In the genomic region with DNA sequence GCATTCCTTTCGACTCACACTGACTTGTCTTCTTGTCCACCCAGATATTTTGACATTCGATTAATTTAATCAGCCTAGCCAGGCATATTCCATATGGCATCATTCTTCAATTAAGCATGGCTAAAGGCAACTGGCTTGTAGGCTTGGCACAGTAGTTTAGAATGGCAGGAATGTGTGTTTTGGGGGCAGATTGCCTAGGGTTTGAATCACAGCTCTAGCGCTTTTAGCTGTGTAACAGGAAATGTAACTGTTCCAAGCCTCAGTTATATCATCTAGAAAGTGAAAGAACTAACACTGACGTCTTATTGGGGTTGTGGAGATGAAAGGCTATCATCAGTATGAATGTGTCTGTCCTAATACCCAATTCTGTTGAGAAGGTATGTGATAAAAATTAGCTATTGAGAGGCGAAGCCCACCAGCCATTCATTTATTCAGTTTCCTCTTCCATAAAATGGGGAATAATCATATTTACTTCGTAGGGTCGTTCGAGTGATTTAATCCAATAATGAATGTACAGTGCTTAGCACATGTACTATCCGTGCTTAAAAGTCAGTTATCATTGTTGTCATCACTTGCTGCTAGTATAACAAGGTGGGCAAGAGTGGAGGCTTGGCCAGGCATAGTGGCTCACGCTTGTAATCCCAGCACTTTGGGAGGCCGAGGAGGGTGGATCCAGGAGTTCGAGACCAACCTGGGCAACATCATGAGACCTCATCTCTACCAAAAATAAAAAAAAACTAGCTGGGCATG, we compare ENCODE assay signal across 13 cellular contexts. TPM values are rescaled to one million over a fixed set of nuclear protein-coding genes. Genes with fewer than 3 reads are reported as not detected.
A peak's percentile ranks its signal among the peaks of the same experiment; 100 is the strongest.
DNase-seq lines count a peak whose midpoint lies in the region; ATAC-seq, FAIRE-seq and TF ChIP-seq lines count a peak whose summit lies in the region.
"Had no signal": no experiment of that assay in that cellular context is flagged by ENCODE, and none has a peak within 500 bp of the region (broad histone marks: within the 10 kb centered on the region; RNA-seq: fewer than 3 reads in every experiment).

No MANE protein-coding gene starts in this region.

- H3K27me3 ChIP-seq in astrocyte (ENCODE audit: insufficient read depth, low read length) = peaks cover 16% of the 10 kb centered on the region
- H3K27me3 ChIP-seq in sigmoid colon = peaks cover 0 to 3% (median 0%) of the 10 kb centered on the region in 3 donors
- H3K27me3 ChIP-seq in tibial artery = peaks cover 0 to 28% of the 10 kb centered on the region in 2 donors

- H3K4me1 ChIP-seq in astrocyte (ENCODE audit: insufficient read depth, low read length) (peaks cover 7% of the 10 kb centered on the region), sigmoid colon (no peaks in the 10 kb centered on the region), tibial artery (peaks cover 0 to 7% (median 0%) of the 10 kb centered on the region in 4 donors)
- H3K4me1 ChIP-seq: tibial nerve had no signal

- peak overlapping the region; percentile 8 for H3K4me2 ChIP-seq in astrocyte (ENCODE audit: low read length)
- H3K4me2 ChIP-seq: KMS-11 had no signal

- intact Hi-C loops in sigmoid colon (cut with DNase I) = no loop called here
- intact Hi-C loops in tibial artery (cut with DNase I; ENCODE audit: low total_unique reads) = no loop called here

- H3K4me3 ChIP-seq in astrocyte (ENCODE audit: insufficient read depth, low read depth, low read length) = no peak overlapping the region
- no peak overlapping the region for H3K4me3 ChIP-seq in sigmoid colon
- H3K4me3 ChIP-seq in tibial artery = no peak overlapping the region
- H3K4me3 ChIP-seq: tibial nerve had no signal

- H3K36me3 Mint-ChIP-seq in activated CD8-positive, alpha-beta memory T cell treated with anti-CD3 and anti-CD28 coated beads, Interleukin-2, amount 10 ng/mL, durations not matched to agents 7 days and 5 days = peaks cover 6% of the 10 kb centered on the region
- H3K36me3 Mint-ChIP-seq in astrocyte (ENCODE audit: low read depth, unreplicated experiment) = no peaks in the 10 kb centered on the region

- H2AFZ ChIP-seq in astrocyte (ENCODE audit: low read depth, low read length) = no peak overlapping the region

- H3K4me1 Mint-ChIP-seq in activated CD8-positive, alpha-beta memory T cell treated with anti-CD3 and anti-CD28 coated beads, Interleukin-2, amount 10 ng/mL, durations not matched to agents 7 days and 5 days = peaks cover 21% of the 10 kb centered on the region
- H3K4me1 Mint-ChIP-seq in astrocyte (ENCODE audit: low read depth, unreplicated experiment) = no peaks in the 10 kb centered on the region

- TF ChIP-seq EP300 in sigmoid colon (IDR thresholded peaks at IDR 0.05) = no peak

- H3K27me3 Mint-ChIP-seq in activated CD8-positive, alpha-beta memory T cell treated with anti-CD3 and anti-CD28 coated beads, Interleukin-2, amount 10 ng/mL, durations not matched to agents 7 days and 5 days = peaks cover 32% of the 10 kb centered on the region
- peaks cover 9% of the 10 kb centered on the region for H3K27me3 Mint-ChIP-seq in astrocyte (ENCODE audit: low read depth, unreplicated experiment)

- CTCF ChIA-PET in activated CD8-positive, alpha-beta memory T cell treated with anti-CD3 and anti-CD28 coated beads, Interleukin-2, amount 10 ng/mL, durations not matched to agents 7 days and 5 days (lab: Charles Lee) = interaction anchor here (1.2 to 3.2 kb wide), 5 partner anchors 8 to 114 kb away, joined by 3 to 12 read pairs (median 7); no protein-coding TSS in a partner anchor

- no peak for FAIRE-seq in astrocyte (lab: Jason Lieb, UNC)

- peak; percentile 50 for DNase-seq in activated CD8-positive, alpha-beta memory T cell treated with anti-CD3 and anti-CD28 coated beads, Interleukin-2, amount 10 ng/mL, durations not matched to agents 7 days and 5 days
- no peak for DNase-seq in activated CD8-positive, alpha-beta memory T cell treated with anti-CD3 and anti-CD28 coated beads for 24 hours
- DNase-seq in LHCN-M2 (ENCODE audit: low read depth) = peak; percentile 27
- peak; percentile 89 for DNase-seq in astrocyte (ENCODE audit: low read depth)
- DNase-seq in sigmoid colon = peak; percentile 4
- no peak for DNase-seq in GM19240 (ENCODE audit: insufficient read length, low spot score)
- DNase-seq in mesenteric fat pad (ENCODE audit: low spot score) = no peak
- DNase-seq in tibial artery = no peak
- DNase-seq: activated T-cell treated with anti-CD3 and anti-CD28 coated beads, Interleukin-2, amount 50 U/mL, for 1 hour; effector CD8-positive, alpha-beta T cell; stimulated activated CD4-positive, alpha-beta T cell treated with anti-CD3 and anti-CD28 coated beads, Interleukin-4, amount 100 ng/mL, for 4 hours had no signal

- WGBS in sigmoid colon, 2 donors = 56 to 71% methylated on average over 12 of the region's 12 CpGs

- H3K79me2 ChIP-seq in astrocyte (ENCODE audit: insufficient read depth, low read length) = no peaks in the 10 kb centered on the region

- TF ChIP-seq CTCF in astrocyte (IDR thresholded peaks at IDR 0.05; ENCODE audit: insufficient read depth, low read depth, low read length) (no peak), sigmoid colon (IDR thresholded peaks at IDR 0.05) (no peak), tibial artery (IDR thresholded peaks at IDR 0.05) (no peak)

- H3K9me3 Mint-ChIP-seq in activated CD8-positive, alpha-beta memory T cell treated with anti-CD3 and anti-CD28 coated beads, Interleukin-2, amount 10 ng/mL, durations not matched to agents 7 days and 5 days (ENCODE audit: low read depth) = peaks cover 5% of the 10 kb centered on the region
- H3K9me3 Mint-ChIP-seq in astrocyte (ENCODE audit: unreplicated experiment) = peaks cover 12% of the 10 kb centered on the region

- no peaks in the 10 kb centered on the region for H3K36me3 ChIP-seq in astrocyte (ENCODE audit: insufficient read depth, low read length)
- no peaks in the 10 kb centered on the region for H3K36me3 ChIP-seq in sigmoid colon
- H3K36me3 ChIP-seq in tibial artery = no peaks in the 10 kb centered on the region
- H3K36me3 ChIP-seq: tibial nerve had no signal

- H3K9me3 ChIP-seq in astrocyte (ENCODE audit: insufficient read depth, low read depth, low read length) = no peaks in the 10 kb centered on the region
- no peaks in the 10 kb centered on the region for H3K9me3 ChIP-seq in sigmoid colon
- H3K9me3 ChIP-seq in tibial artery = peaks cover 0 to 9% (median 0%) of the 10 kb centered on the region in 3 donors

- no peak for TF ChIP-seq POLR2A in sigmoid colon (IDR thresholded peaks at IDR 0.05)

- H4K20me1 ChIP-seq in astrocyte (ENCODE audit: insufficient read depth, low read length) = no peaks in the 10 kb centered on the region

- ATAC-seq in activated CD8-positive, alpha-beta memory T cell treated with anti-CD3 and anti-CD28 coated beads, Interleukin-2, amount 10 ng/mL, durations not matched to agents 7 days and 5 days = peak; percentile 94

- peak overlapping the region; percentile 79 for H3K27ac Mint-ChIP-seq in activated CD8-positive, alpha-beta memory T cell treated with anti-CD3 and anti-CD28 coated beads, Interleukin-2, amount 10 ng/mL, durations not matched to agents 7 days and 5 days
- H3K27ac Mint-ChIP-seq in astrocyte (ENCODE audit: unreplicated experiment) = no peak overlapping the region

- H3K9ac ChIP-seq in astrocyte (ENCODE audit: low read length) = no peak overlapping the region
- H3K9ac ChIP-seq: KMS-11 had no signal

- H3K4me3 Mint-ChIP-seq in activated CD8-positive, alpha-beta memory T cell treated with anti-CD3 and anti-CD28 coated beads, Interleukin-2, amount 10 ng/mL, durations not matched to agents 7 days and 5 days = peak overlapping the region; percentile 46
- H3K4me3 Mint-ChIP-seq in astrocyte (ENCODE audit: unreplicated experiment) = no peak overlapping the region

- H3K27ac ChIP-seq in astrocyte (ENCODE audit: low read depth, low read length) = no peak overlapping the region
- no peak overlapping the region for H3K27ac ChIP-seq in sigmoid colon
- no peak overlapping the region for H3K27ac ChIP-seq in tibial artery
- H3K27ac ChIP-seq: KMS-11, tibial nerve had no signal

RNA-seq across cellular contexts. Expression of a gene that starts 41.6 kb away (rescaled TPM):
- under 1 TPM in 1 of 2 experiments, not detected in 1; 0.85 TPM for total RNA-seq in activated CD8-positive, alpha-beta memory T cell treated with anti-CD3 and anti-CD28 coated beads, Interleukin-2, amount 10 ng/mL, durations not matched to agents 7 days and 5 days
- not detected in 2 replicates for total RNA-seq in LHCN-M2 (2014; rRNA removed)
- polyA plus RNA-seq in LHCN-M2 (2012) = not detected
- total RNA-seq in astrocyte = 2.6 and 6.9 TPM in 2 replicates
- not detected for total RNA-seq in sigmoid colon
- polyA plus RNA-seq in sigmoid colon = under 1 TPM in 2 of 3 donors, not detected in 1; 0.23 to 0.63 TPM
- not detected for total RNA-seq in mesenteric fat pad
- total RNA-seq: tibial nerve had no signal

Comparison
In these comparisons a context has a peak if more than half of its experiments do, and no peak if none do; other contexts are left out.
1. DNase-seq: peak in activated CD8-positive, alpha-beta memory T cell treated with anti-CD3 and anti-CD28 coated beads, Interleukin-2, amount 10 ng/mL, durations not matched to agents 7 days and 5 days (single experiment), LHCN-M2 (single experiment), astrocyte (single experiment) and sigmoid colon (single experiment); none in activated CD8-positive, alpha-beta memory T cell treated with anti-CD3 and anti-CD28 coated beads for 24 hours (single experiment), GM19240 (single experiment), mesenteric fat pad (single experiment) and tibial artery (0 of 2).